ENCODE assay signal across 8 cellular contexts in genomic region chr18:23377669-23378469, GRCh38.
DNase-seq lines count a peak whose midpoint lies in the region; ATAC-seq and TF ChIP-seq lines count a peak whose summit lies in the region.

No MANE protein-coding gene starts in this region.

- peak; percentile 68 for ATAC-seq in foreskin keratinocyte

- H3K4me1 ChIP-seq in OCI-LY3 (ENCODE audit: low read length) (peaks cover 27% of the 10 kb centered on the region), foreskin keratinocyte (peaks cover 28% of the 10 kb centered on the region), tibial nerve (peaks cover 0 to 39% (median 7%) of the 10 kb centered on the region in 4 donors), Caco-2 (no peaks in the 10 kb centered on the region)

- no TSS peak for BruUV-seq in Caco-2 (replicated peaks; lab: Mats Ljungman, UMichigan)

- no peaks in the 10 kb centered on the region for H3K9me3 Mint-ChIP-seq in activated naive CD8-positive, alpha-beta T cell (ENCODE audit: low read depth)
- H3K9me3 Mint-ChIP-seq in activated naive CD8-positive, alpha-beta T cell treated with anti-CD3 and anti-CD28 coated beads for 36 hours = no peaks in the 10 kb centered on the region
- no peaks in the 10 kb centered on the region for H3K9me3 Mint-ChIP-seq in Caco-2 (ENCODE audit: unreplicated experiment)

- 47 to 60% methylated on average over 4 of the region's 4 CpGs for WGBS in tibial nerve, 2 donors

- H3K27me3 ChIP-seq in OCI-LY3 (ENCODE audit: low read depth, low read length) = no peaks in the 10 kb centered on the region
- no peaks in the 10 kb centered on the region for H3K27me3 ChIP-seq in foreskin keratinocyte
- no peaks in the 10 kb centered on the region for H3K27me3 ChIP-seq in tibial nerve
- H3K27me3 ChIP-seq in Caco-2 (replicated peaks; ENCODE audit: control insufficient read depth, insufficient read depth, low read length) = no peaks in the 10 kb centered on the region

- H3K27me3 Mint-ChIP-seq in activated naive CD8-positive, alpha-beta T cell = no peaks in the 10 kb centered on the region
- H3K27me3 Mint-ChIP-seq in activated naive CD8-positive, alpha-beta T cell treated with anti-CD3 and anti-CD28 coated beads for 36 hours = no peaks in the 10 kb centered on the region
- H3K27me3 Mint-ChIP-seq in Caco-2 (ENCODE audit: insufficient read depth, unreplicated experiment) = no peaks in the 10 kb centered on the region

- intact Hi-C loops in Caco-2 (cut with micrococcal nuclease; ENCODE audit: unreplicated experiment) = no loop called here

- H3K36me3 ChIP-seq in OCI-LY3 (replicated peaks; ENCODE audit: low read depth, low read length) = peaks cover 2% of the 10 kb centered on the region
- H3K36me3 ChIP-seq in tibial nerve = no peaks in the 10 kb centered on the region
- H3K36me3 ChIP-seq in Caco-2 (ENCODE audit: control insufficient read depth, insufficient read depth, low read length) = no peaks in the 10 kb centered on the region

- no peak for DNase-seq in activated naive CD8-positive, alpha-beta T cell treated with anti-CD3 and anti-CD28 coated beads for 36 hours
- DNase-seq in foreskin keratinocyte (peak; percentile 58 to 80), tibial nerve (ENCODE audit: low spot score in 2 of 2) (no peak), Caco-2 (no peak), NAMALWA (ENCODE audit: low spot score) (no peak)
- DNase-seq in activated effector memory CD4-positive, alpha-beta T cell treated with anti-CD3 and anti-CD28 coated beads, Interleukin-2, amount 50 U/mL, for 16 hours = no peak

- TF ChIP-seq CTCF in OCI-LY3 (IDR thresholded peaks at IDR 0.05; ENCODE audit: low read depth, low read length) (no peak), foreskin keratinocyte (conservative IDR thresholded peaks at IDR 0.05) (no peak), tibial nerve (IDR thresholded peaks at IDR 0.05) (no peak), Caco-2 (IDR thresholded peaks at IDR 0.05; ENCODE audit: insufficient read depth in 1 of 2, low read depth in 1 of 2, low read length in 1 of 2, severe bottlenecking in 1 of 2, unreplicated experiment in 1 of 2) (no peak)

- POLR2A ChIA-PET in Caco-2 (lab: Charles Lee) = no interaction called here

- no peaks in the 10 kb centered on the region for H4K20me1 ChIP-seq in OCI-LY3 (ENCODE audit: insufficient read depth, low read length)

- peak overlapping the region; percentile 41 for H3K27ac Mint-ChIP-seq in activated naive CD8-positive, alpha-beta T cell
- no peak overlapping the region for H3K27ac Mint-ChIP-seq in activated naive CD8-positive, alpha-beta T cell treated with anti-CD3 and anti-CD28 coated beads for 36 hours
- no peak overlapping the region for H3K27ac Mint-ChIP-seq in Caco-2 (ENCODE audit: unreplicated experiment)

- no peak overlapping the region for H3K4me3 Mint-ChIP-seq in activated naive CD8-positive, alpha-beta T cell
- no peak overlapping the region for H3K4me3 Mint-ChIP-seq in activated naive CD8-positive, alpha-beta T cell treated with anti-CD3 and anti-CD28 coated beads for 36 hours
- H3K4me3 Mint-ChIP-seq in Caco-2 (ENCODE audit: unreplicated experiment) = no peak overlapping the region

- H3K9me3 ChIP-seq in OCI-LY3 (ENCODE audit: insufficient read depth, low read length) (no peaks in the 10 kb centered on the region), tibial nerve (no peaks in the 10 kb centered on the region), Caco-2 (no peaks in the 10 kb centered on the region)

- peak in 1 of 2 donors; percentile 28 for TF ChIP-seq EP300 in tibial nerve (IDR thresholded peaks at IDR 0.05)

- H3K79me2 ChIP-seq in OCI-LY3 (ENCODE audit: low read length) = no peaks in the 10 kb centered on the region

- peak overlapping the region; percentile 38 for H3K4me3 ChIP-seq in OCI-LY3 (ENCODE audit: low read length)
- H3K4me3 ChIP-seq in tibial nerve = no peak overlapping the region
- H3K4me3 ChIP-seq in Caco-2 (ENCODE audit: low read depth, low read length) = no peak overlapping the region

- peak overlapping the region; percentile 62 for H3K4me2 ChIP-seq in OCI-LY3 (ENCODE audit: low read length)

- H3K9ac ChIP-seq in OCI-LY3 (ENCODE audit: low read length) = peak overlapping the region; percentile 39

- H3K36me3 Mint-ChIP-seq in activated naive CD8-positive, alpha-beta T cell = peaks cover 17% of the 10 kb centered on the region
- H3K36me3 Mint-ChIP-seq in activated naive CD8-positive, alpha-beta T cell treated with anti-CD3 and anti-CD28 coated beads for 36 hours = peaks cover 3% of the 10 kb centered on the region
- no peaks in the 10 kb centered on the region for H3K36me3 Mint-ChIP-seq in Caco-2 (ENCODE audit: insufficient read depth, unreplicated experiment)

- peaks cover 6% of the 10 kb centered on the region for H3K4me1 Mint-ChIP-seq in activated naive CD8-positive, alpha-beta T cell (ENCODE audit: low read depth)
- peaks cover 16% of the 10 kb centered on the region for H3K4me1 Mint-ChIP-seq in activated naive CD8-positive, alpha-beta T cell treated with anti-CD3 and anti-CD28 coated beads for 36 hours
- peaks cover 7% of the 10 kb centered on the region for H3K4me1 Mint-ChIP-seq in Caco-2 (ENCODE audit: low read depth, unreplicated experiment)

- H3K27ac ChIP-seq in OCI-LY3 (ENCODE audit: low read length) (peak overlapping the region; percentile 67), foreskin keratinocyte (peak overlapping the region; percentile 52), tibial nerve (peak overlapping the region in 3 of 4 donors; percentile 5 to 91 (median 84))

- CTCF ChIA-PET in Caco-2 (lab: Charles Lee) = no interaction called here

- no peak for TF ChIP-seq POLR2A in tibial nerve (IDR thresholded peaks at IDR 0.05)

- H2AFZ ChIP-seq in OCI-LY3 (ENCODE audit: low read depth, low read length) = no peak overlapping the region

Comparison
In these comparisons a context has a peak if more than half of its experiments do, and no peak if none do; other contexts are left out.
1. DNase-seq: peak in foreskin keratinocyte (2 of 2); none in activated naive CD8-positive, alpha-beta T cell treated with anti-CD3 and anti-CD28 coated beads for 36 hours (single experiment), tibial nerve (0 of 2), Caco-2 (0 of 2), NAMALWA (single experiment) and activated effector memory CD4-positive, alpha-beta T cell treated with anti-CD3 and anti-CD28 coated beads, Interleukin-2, amount 50 U/mL, for 16 hours (single experiment).
2. Peak in every context shown above with its lines, with median percentiles within 50 percentile points of each other: H3K27ac ChIP-seq.